8 cellular contexts compared by ENCODE assay signal in the genomic region with DNA sequence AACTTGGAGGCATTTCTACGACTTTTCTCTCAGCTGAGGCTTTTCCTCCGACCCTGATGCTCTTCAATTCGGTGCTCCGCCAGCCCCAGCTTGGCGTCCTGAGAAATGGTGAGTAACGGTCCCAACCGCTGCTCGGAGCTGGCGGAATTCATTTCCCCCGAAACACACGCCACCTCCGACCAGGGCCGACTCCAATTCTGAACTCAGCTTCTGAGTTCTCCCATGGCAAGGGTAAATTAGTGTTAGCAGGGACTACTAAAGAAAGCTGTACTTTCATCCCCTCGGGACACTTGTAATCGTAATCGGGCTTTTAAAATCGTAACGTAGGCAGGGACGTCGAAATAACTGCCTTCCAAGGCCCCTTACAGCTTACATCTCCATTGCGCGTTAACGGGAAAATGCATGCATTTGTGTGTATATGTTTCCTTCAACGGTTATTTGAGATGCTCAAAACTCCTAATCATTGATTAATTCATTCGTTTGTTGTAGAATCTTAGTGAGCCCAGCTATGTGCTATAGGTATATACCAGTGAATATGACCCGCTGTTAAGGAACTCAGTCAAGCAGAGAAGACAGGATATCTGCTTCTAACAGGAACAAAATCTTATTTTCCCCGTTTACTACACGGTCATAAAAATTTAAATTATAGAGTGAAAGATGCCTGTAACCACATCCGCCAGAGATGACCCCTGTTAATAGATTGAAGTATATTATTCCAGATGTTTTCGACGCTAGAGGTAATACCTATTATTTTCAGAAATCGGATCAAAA. TPM values are rescaled to one million over a fixed set of nuclear protein-coding genes. Genes with fewer than 3 reads are reported as not detected.
DNase-seq lines count a peak whose midpoint lies in the region; TF ChIP-seq lines count a peak whose summit lies in the region.

No MANE protein-coding gene starts in this region.

- H2BK120ac ChIP-seq in trophoblast cell (ENCODE audit: insufficient read depth, low read length, poor library complexity), result no peak overlapping the region

- no peaks in the 10 kb centered on the region for H3K27me3 ChIP-seq in trophoblast cell (ENCODE audit: insufficient read depth, low read length)

- H2AK5ac ChIP-seq in trophoblast cell (ENCODE audit: low read length), result no peak overlapping the region

- TF ChIP-seq CTCF in HEK293 (tag by site-specific recombination; IDR thresholded peaks at IDR 0.05) (no peak), endothelial cell (IDR thresholded peaks at IDR 0.05; ENCODE audit: unreplicated experiment) (no peak)

- H3K9ac ChIP-seq in trophoblast cell (ENCODE audit: low read length), result peak overlapping the region; percentile 85

- peaks cover 2% of the 10 kb centered on the region for H3K27me3 Mint-ChIP-seq in endothelial cell (ENCODE audit: unreplicated experiment)

- CTCF ChIA-PET in HEK293 (lab: Yijun Ruan, JAX), result interaction anchor here (0.6 to 5.0 kb wide), 52 partner anchors 9 to 701 kb away, joined by 3 to 57 read pairs (median 4); no protein-coding TSS in a partner anchor

- H3K4me3 ChIP-seq in HEK293 (ENCODE audit: low read depth, low read length) (peak overlapping the region; percentile 91), trophoblast cell (ENCODE audit: low read depth, low read length) (peak overlapping the region; percentile 96)

- H3K18ac ChIP-seq in trophoblast cell (ENCODE audit: low read length), result peak overlapping the region; percentile 67

- H3K79me2 ChIP-seq in trophoblast cell (ENCODE audit: control insufficient read depth, insufficient read depth, low read length, poor library complexity), result peaks cover 4% of the 10 kb centered on the region

- H3K4me1 ChIP-seq in HEK293 (ENCODE audit: control insufficient read depth, insufficient read depth, low read length) (peaks cover 3% of the 10 kb centered on the region; the same call in 1 of the 2 replicates), trophoblast cell (ENCODE audit: control insufficient read depth in 1 of 2, insufficient read depth in 2 of 2, low read length in 2 of 2) (no peaks in the 10 kb centered on the region)

- H3K36me3 Mint-ChIP-seq in endothelial cell (ENCODE audit: low read depth, unreplicated experiment), result no peaks in the 10 kb centered on the region

- no peak overlapping the region for H3K23ac ChIP-seq in trophoblast cell (ENCODE audit: low read length)

- peak overlapping the region; percentile 92 for H3K27ac Mint-ChIP-seq in endothelial cell (ENCODE audit: unreplicated experiment)

- H3K36me3 ChIP-seq in HEK293 (ENCODE audit: control insufficient read depth in 2 of 2, insufficient read depth in 1 of 2, low read length in 2 of 2) (peaks cover 3 to 38% of the 10 kb centered on the region in 2 experiments; a peak in 1 of 3 replicates), trophoblast cell (ENCODE audit: control insufficient read depth in 1 of 2, insufficient read depth in 2 of 2, low read length in 2 of 2) (no peaks in the 10 kb centered on the region)

- no peak overlapping the region for H2BK12ac ChIP-seq in trophoblast cell (ENCODE audit: low read length)

- H3K79me1 ChIP-seq in trophoblast cell (ENCODE audit: low read length), result peaks cover 2% of the 10 kb centered on the region

- H3K27ac ChIP-seq in HEK293 (ENCODE audit: extremely low read depth, low read depth, low read length) (peak overlapping the region; percentile 62), trophoblast cell (ENCODE audit: low read depth, low read length) (peak overlapping the region; percentile 27)

- peak overlapping the region; percentile 95 for H3K4me2 ChIP-seq in trophoblast cell (ENCODE audit: low read length)

- H4K12ac ChIP-seq in trophoblast cell (ENCODE audit: low read depth, low read length), result peak overlapping the region; percentile 77

- POLR2A ChIA-PET in HEK293 (lab: Yijun Ruan, JAX), result interaction anchor here (0.6 to 2.4 kb wide), 23 partner anchors 8 to 573 kb away, joined by 3 to 12 read pairs (median 4); partner anchors contain the start of genes ATF3 and NEK2

- peak; percentile 13 for DNase-seq in NOMO-1 treated with DMSO at 0.1 percent for 48 hours (lab: John Stamatoyannopoulos, UW; ENCODE audit: unreplicated experiment)
- DNase-seq in NOMO-1 treated with dmso at 0.1 percent for 144 hours (lab: John Stamatoyannopoulos, UW; ENCODE audit: unreplicated experiment), result no peak
- peak; percentile 39 for DNase-seq in NCI-H526 treated with DMSO at 0.1 percent for 48 hours (lab: John Stamatoyannopoulos, UW)
- DNase-seq in endothelial cell (ENCODE audit: low spot score), result no peak
- peak in 1 of 2 donors; percentile 1 for DNase-seq in trophoblast cell
- no peak for DNase-seq in kidney glomerular epithelial cell (lab: John Stamatoyannopoulos, UW)
- DNase-seq in DMS153 (lab: John Stamatoyannopoulos, UW), result no peak

- H4K8ac ChIP-seq in trophoblast cell (ENCODE audit: low read depth, low read length), result peak overlapping the region; percentile 58

- no CpG with 5 or more reads among the region's 32 CpGs for WGBS in trophoblast cell (ENCODE audit: extremely low coverage, insufficient coverage, insufficient read length)

- peak overlapping the region; percentile 69 for H3K14ac ChIP-seq in trophoblast cell (ENCODE audit: low read length)

- H2BK5ac ChIP-seq in trophoblast cell (ENCODE audit: low read depth, low read length, poor library complexity), result no peak overlapping the region

- peak overlapping the region; percentile 97 for H2AFZ ChIP-seq in trophoblast cell (ENCODE audit: insufficient read depth, low read length, poor library complexity)

- peak overlapping the region; percentile 98 for H3K4me3 Mint-ChIP-seq in endothelial cell (ENCODE audit: unreplicated experiment)

- H4K91ac ChIP-seq in trophoblast cell (ENCODE audit: low read depth, low read length), result no peak overlapping the region

- no peaks in the 10 kb centered on the region for H3K9me3 ChIP-seq in HEK293 (ENCODE audit: control insufficient read depth, insufficient read depth, low read depth, low read length)
- no peaks in the 10 kb centered on the region for H3K9me3 ChIP-seq in trophoblast cell (ENCODE audit: insufficient read depth, low read depth, low read length)

- H3K4me1 Mint-ChIP-seq in endothelial cell (ENCODE audit: unreplicated experiment), result peaks cover 9% of the 10 kb centered on the region

- H3K4ac ChIP-seq in trophoblast cell (ENCODE audit: low read depth, low read length), result peak overlapping the region; percentile 42

- no peaks in the 10 kb centered on the region for H3K9me3 Mint-ChIP-seq in endothelial cell (ENCODE audit: unreplicated experiment)

TF ChIP-seq in HEK293, 187 proteins besides CTCF, POLR2A, EP300 and RAD21 (continues in another document):
- TF ChIP-seq ZNF211 (tag by site-specific recombination; IDR thresholded peaks at IDR 0.05; ENCODE audit: low read depth) (no peak), ZNF658 (tag by site-specific recombination; IDR thresholded peaks at IDR 0.05) (no peak), ATF2 (tag by site-specific recombination; IDR thresholded peaks at IDR 0.05; ENCODE audit: low read depth) (peak; percentile 1)
- TF ChIP-seq, protein P1, sequence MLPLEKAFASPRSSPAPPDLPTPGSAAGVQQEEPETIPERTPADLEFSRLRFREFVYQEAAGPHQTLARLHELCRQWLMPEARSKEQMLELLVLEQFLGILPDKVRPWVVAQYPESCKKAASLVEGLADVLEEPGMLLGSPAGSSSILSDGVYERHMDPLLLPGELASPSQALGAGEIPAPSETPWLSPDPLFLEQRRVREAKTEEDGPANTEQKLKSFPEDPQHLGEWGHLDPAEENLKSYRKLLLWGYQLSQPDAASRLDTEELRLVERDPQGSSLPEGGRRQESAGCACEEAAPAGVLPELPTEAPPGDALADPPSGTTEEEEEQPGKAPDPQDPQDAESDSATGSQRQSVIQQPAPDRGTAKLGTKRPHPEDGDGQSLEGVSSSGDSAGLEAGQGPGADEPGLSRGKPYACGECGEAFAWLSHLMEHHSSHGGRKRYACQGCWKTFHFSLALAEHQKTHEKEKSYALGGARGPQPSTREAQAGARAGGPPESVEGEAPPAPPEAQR (tag by site-specific recombination; IDR thresholded peaks at IDR 0.05), result no peak
- TF ChIP-seq, protein P2, sequence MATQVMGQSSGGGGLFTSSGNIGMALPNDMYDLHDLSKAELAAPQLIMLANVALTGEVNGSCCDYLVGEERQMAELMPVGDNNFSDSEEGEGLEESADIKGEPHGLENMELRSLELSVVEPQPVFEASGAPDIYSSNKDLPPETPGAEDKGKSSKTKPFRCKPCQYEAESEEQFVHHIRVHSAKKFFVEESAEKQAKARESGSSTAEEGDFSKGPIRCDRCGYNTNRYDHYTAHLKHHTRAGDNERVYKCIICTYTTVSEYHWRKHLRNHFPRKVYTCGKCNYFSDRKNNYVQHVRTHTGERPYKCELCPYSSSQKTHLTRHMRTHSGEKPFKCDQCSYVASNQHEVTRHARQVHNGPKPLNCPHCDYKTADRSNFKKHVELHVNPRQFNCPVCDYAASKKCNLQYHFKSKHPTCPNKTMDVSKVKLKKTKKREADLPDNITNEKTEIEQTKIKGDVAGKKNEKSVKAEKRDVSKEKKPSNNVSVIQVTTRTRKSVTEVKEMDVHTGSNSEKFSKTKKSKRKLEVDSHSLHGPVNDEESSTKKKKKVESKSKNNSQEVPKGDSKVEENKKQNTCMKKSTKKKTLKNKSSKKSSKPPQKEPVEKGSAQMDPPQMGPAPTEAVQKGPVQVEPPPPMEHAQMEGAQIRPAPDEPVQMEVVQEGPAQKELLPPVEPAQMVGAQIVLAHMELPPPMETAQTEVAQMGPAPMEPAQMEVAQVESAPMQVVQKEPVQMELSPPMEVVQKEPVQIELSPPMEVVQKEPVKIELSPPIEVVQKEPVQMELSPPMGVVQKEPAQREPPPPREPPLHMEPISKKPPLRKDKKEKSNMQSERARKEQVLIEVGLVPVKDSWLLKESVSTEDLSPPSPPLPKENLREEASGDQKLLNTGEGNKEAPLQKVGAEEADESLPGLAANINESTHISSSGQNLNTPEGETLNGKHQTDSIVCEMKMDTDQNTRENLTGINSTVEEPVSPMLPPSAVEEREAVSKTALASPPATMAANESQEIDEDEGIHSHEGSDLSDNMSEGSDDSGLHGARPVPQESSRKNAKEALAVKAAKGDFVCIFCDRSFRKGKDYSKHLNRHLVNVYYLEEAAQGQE (tag by site-specific recombination; IDR thresholded peaks at IDR 0.05), result 0 out of 2 replicates have a peak, but pooled peaks have one; percentile 16

RNA-seq across cellular contexts. Expression of gene DTL, which starts 0.5 kb away (rescaled TPM):
- 11.6 TPM for total RNA-seq in endothelial cell (ENCODE audit: unreplicated experiment)
- polyA plus RNA-seq in trophoblast cell (2013), result 15.3 and 17.3 TPM in 2 replicates

RNA-seq across cellular contexts. Expression of gene INTS7, which starts 0.7 kb away (rescaled TPM):
- 8.9 TPM for total RNA-seq in endothelial cell (ENCODE audit: unreplicated experiment)
- 8.1 and 8.3 TPM in 2 replicates for polyA plus RNA-seq in trophoblast cell (2013)

Comparison
In these comparisons a context has a peak if more than half of its experiments do, and no peak if none do; other contexts are left out.
1. DNase-seq: peak in NOMO-1 treated with DMSO at 0.1 percent for 48 hours (single experiment) and NCI-H526 treated with DMSO at 0.1 percent for 48 hours (single experiment); none in NOMO-1 treated with dmso at 0.1 percent for 144 hours (single experiment), endothelial cell (single experiment), kidney glomerular epithelial cell (single experiment) and DMS153 (single experiment).